In genomic region chr6:89353702-89354392, GRCh38 we compare ENCODE assay signal across 8 cellular contexts. TPM values are rescaled to one million over a fixed set of nuclear protein-coding genes. Genes with fewer than 3 reads are reported as not detected.
DNase-seq lines count a peak whose midpoint lies in the region; ATAC-seq and TF ChIP-seq lines count a peak whose summit lies in the region.

No MANE protein-coding gene starts in this region.

- H3K27me3 Mint-ChIP-seq in naive B cell, result no peaks in the 10 kb centered on the region

- CTCF ChIA-PET in HCT116 (lab: Charles Lee), result interaction anchor here (1.4 to 2.3 kb wide), 2 partner anchors 18 to 371 kb away, joined by 4 to 9 read pairs; no protein-coding TSS in a partner anchor

- peaks cover 49 to 75% (median 71%) of the 10 kb centered on the region in 3 donors for H3K4me1 Mint-ChIP-seq in naive B cell

- no peaks in the 10 kb centered on the region; the same call in 1 of the 2 replicates for H3K36me3 ChIP-seq in DND-41 (ENCODE audit: insufficient read depth, low read length)
- H3K36me3 ChIP-seq in HCT116 (ENCODE audit: control insufficient read depth in 1 of 2, insufficient read depth in 2 of 2, low read length in 2 of 2), result no peaks in the 10 kb centered on the region
- H3K36me3 ChIP-seq in OCI-LY1 (ENCODE audit: insufficient read depth, low read length), result peaks cover 24% of the 10 kb centered on the region
- no peaks in the 10 kb centered on the region for H3K36me3 ChIP-seq in stomach

- H3K9me2 ChIP-seq in HCT116 (ENCODE audit: insufficient read depth) (no peaks in the 10 kb centered on the region), OCI-LY1 (ENCODE audit: low read depth, low read length) (no peaks in the 10 kb centered on the region)

- H3K27ac Mint-ChIP-seq in naive B cell, result peak overlapping the region; percentile 92 to 97 (median 96)

- H3K4me1 ChIP-seq in DND-41 (ENCODE audit: insufficient read depth, low read length) (peaks cover 84% of the 10 kb centered on the region), HCT116 (ENCODE audit: control insufficient read depth in 1 of 2, insufficient read depth in 2 of 2, low read length in 2 of 2) (peaks cover 14 to 19% of the 10 kb centered on the region in 2 experiments), OCI-LY1 (ENCODE audit: insufficient read depth, low read length, severe bottlenecking) (peaks cover 77% of the 10 kb centered on the region), stomach (peaks cover 3 to 43% (median 32%) of the 10 kb centered on the region in 4 donors)

- H3K36me3 Mint-ChIP-seq in naive B cell, result peaks cover 0 to 8% of the 10 kb centered on the region in 2 donors

- TF ChIP-seq CTCF in DND-41 (IDR thresholded peaks at IDR 0.05; ENCODE audit: borderline replicate concordance, extremely low read depth, low read length, poor library complexity, severe bottlenecking) (no peak), HCT116 (IDR thresholded peaks at IDR 0.05 in 2 of 3, conservative IDR thresholded peaks at IDR 0.05 in 1 of 3; ENCODE audit: borderline replicate concordance in 1 of 3, insufficient read depth in 1 of 3, low read depth in 2 of 3, low read length in 2 of 3) (no peak), OCI-LY1 (IDR thresholded peaks at IDR 0.05; ENCODE audit: low read length) (no peak), stomach (IDR thresholded peaks at IDR 0.05) (no peak)

- H3K9me3 ChIP-seq in DND-41 (ENCODE audit: insufficient read depth, low read length, severe bottlenecking), result no peaks in the 10 kb centered on the region
- no peaks in the 10 kb centered on the region for H3K9me3 ChIP-seq in HCT116 (ENCODE audit: control insufficient read depth in 1 of 2, insufficient read depth in 1 of 2, low read depth in 1 of 2, low read length in 2 of 2)
- no peaks in the 10 kb centered on the region for H3K9me3 ChIP-seq in OCI-LY1 (ENCODE audit: low read length)
- no peaks in the 10 kb centered on the region for H3K9me3 ChIP-seq in stomach

- no peak overlapping the region; the same call in 1 of the 2 replicates for H2AFZ ChIP-seq in DND-41 (ENCODE audit: low read depth, low read length)
- no peak overlapping the region for H2AFZ ChIP-seq in HCT116 (ENCODE audit: low read depth, low read length, poor library complexity, severe bottlenecking)
- H2AFZ ChIP-seq in OCI-LY1 (ENCODE audit: low read length), result no peak overlapping the region

- WGBS in stomach, 5 donors, result 78 to 90% (median 86%) methylated on average over 2 of the region's 2 CpGs

- H3K4me3 ChIP-seq in DND-41 (ENCODE audit: low read depth in 1 of 2, low read length in 2 of 2) (peak overlapping the region; percentile 33 to 72; a peak in 3 of 4 replicates), HCT116 (replicated peaks in 1 of 2; ENCODE audit: low read depth in 1 of 2, low read length in 2 of 2) (peak overlapping the region in 1 of 2 experiments; percentile 71; a peak in 1 of 4 replicates), OCI-LY1 (ENCODE audit: low read depth, low read length, poor library complexity, severe bottlenecking) (peak overlapping the region; percentile 79), stomach (peak overlapping the region in 1 of 4 donors; percentile 64)

- ATAC-seq in DND-41 (ENCODE audit: insufficient read depth, low read depth), result no peak
- no peak for ATAC-seq in HCT116
- no peak for ATAC-seq in naive B cell (ENCODE audit: low read depth in 2 of 2)
- ATAC-seq in GM18519 (IDR thresholded peaks at IDR 0.05; ENCODE audit: low FRiP score, unreplicated experiment), result no peak
- ATAC-seq in HG03520 (IDR thresholded peaks at IDR 0.05; ENCODE audit: unreplicated experiment), result no peak

- TF ChIP-seq POLR2A in HCT116 (IDR thresholded peaks at IDR 0.05; ENCODE audit: borderline replicate concordance, extremely low read depth, insufficient read depth, insufficient read length) (no peak), stomach (IDR thresholded peaks at IDR 0.05) (no peak)

- RAD21 ChIA-PET in HCT116 (lab: Charles Lee; ENCODE audit: low non-redundant PET in 1 of 2, low total read pairs in 2 of 2, uncharacterized antibody in 2 of 2, unreplicated experiment in 2 of 2), result no interaction called here

- H3K4me2 ChIP-seq in DND-41 (ENCODE audit: insufficient read depth, low read length), result peak overlapping the region; percentile 58
- peak overlapping the region; percentile 73; the same call in 1 of the 2 replicates for H3K4me2 ChIP-seq in HCT116 (ENCODE audit: low read length)
- peak overlapping the region; percentile 77 for H3K4me2 ChIP-seq in OCI-LY1 (ENCODE audit: low read length)

- intact Hi-C loops in HCT116 (cut with micrococcal nuclease), result loop anchor here (5.0 kb wide), 1 partner anchor 57 kb away; no protein-coding TSS in a partner anchor
- intact Hi-C loops in stomach (cut with DNase I; ENCODE audit: low total_unique reads), result no loop called here

- H3K9me3 Mint-ChIP-seq in naive B cell, result no peaks in the 10 kb centered on the region

- POLR2A ChIA-PET in HCT116 (lab: Charles Lee), result interaction anchor here (1.0 to 1.1 kb wide), 2 partner anchors 14 to 56 kb away, joined by 3 read pairs; no protein-coding TSS in a partner anchor

- TF ChIP-seq RAD21 in HCT116 (IDR thresholded peaks at IDR 0.05; ENCODE audit: low read depth), result no peak

- H3K9ac ChIP-seq in DND-41 (ENCODE audit: low read depth, low read length) (peak overlapping the region; percentile 99), HCT116 (ENCODE audit: low read length) (no peak overlapping the region), OCI-LY1 (ENCODE audit: low read length) (peak overlapping the region; percentile 93)

- no peak for TF ChIP-seq EP300 in stomach (IDR thresholded peaks at IDR 0.05)

- peak overlapping the region; percentile 96 for H3K27ac ChIP-seq in DND-41 (ENCODE audit: low read length)
- no peak overlapping the region for H3K27ac ChIP-seq in HCT116 (ENCODE audit: low read depth, low read length)
- H3K27ac ChIP-seq in OCI-LY1 (ENCODE audit: low read depth, low read length, poor library complexity, severe bottlenecking), result peak overlapping the region; percentile 100
- H3K27ac ChIP-seq in stomach, result peak overlapping the region in 2 of 5 donors; percentile 99

- H3K4me3 Mint-ChIP-seq in naive B cell, result peak overlapping the region; percentile 85 to 98 (median 92)

- H3K27me3 ChIP-seq in DND-41 (ENCODE audit: insufficient read depth, low read length, poor library complexity) (no peaks in the 10 kb centered on the region), HCT116 (ENCODE audit: insufficient read depth, low read length) (no peaks in the 10 kb centered on the region), OCI-LY1 (ENCODE audit: insufficient read depth, low read length) (no peaks in the 10 kb centered on the region), stomach (no peaks in the 10 kb centered on the region)

- peaks cover 13% of the 10 kb centered on the region; the same call in 1 of the 2 replicates for H3F3A ChIP-seq in OCI-LY1 (ENCODE audit: insufficient read depth, low read length)

- H4K20me1 ChIP-seq in DND-41 (ENCODE audit: insufficient read depth, low read length), result peaks cover 15% of the 10 kb centered on the region
- H4K20me1 ChIP-seq in HCT116 (ENCODE audit: insufficient read depth), result no peaks in the 10 kb centered on the region
- H4K20me1 ChIP-seq in OCI-LY1 (ENCODE audit: insufficient read depth, low read length), result no peaks in the 10 kb centered on the region

- DNase-seq in DND-41, result no peak
- no peak for DNase-seq in HCT116 (ENCODE audit: low read depth, low spot score)
- DNase-seq in naive B cell, result no peak
- DNase-seq in stomach, result no peak
- no peak for DNase-seq in UCSD-AML1 (lab: John Stamatoyannopoulos, UW; ENCODE audit: unreplicated experiment)

- H3K79me2 ChIP-seq in DND-41 (ENCODE audit: insufficient read depth, low read length), result peaks cover 55% of the 10 kb centered on the region
- H3K79me2 ChIP-seq in HCT116 (ENCODE audit: insufficient read depth, low read length), result peaks cover 34% of the 10 kb centered on the region
- peaks cover 45% of the 10 kb centered on the region for H3K79me2 ChIP-seq in OCI-LY1 (ENCODE audit: insufficient read depth, low read length)

- no TSS peak for BruUV-seq in HCT116 (replicated peaks; lab: Mats Ljungman, UMichigan)

TF ChIP-seq in HCT116, 20 proteins besides CTCF, POLR2A, EP300 and RAD21 (continues in another document):
- TF ChIP-seq CEBPB (IDR thresholded peaks at IDR 0.05; ENCODE audit: low read depth) (no peak), ZBTB33 (IDR thresholded peaks at IDR 0.05; ENCODE audit: extremely low read depth, insufficient replicate concordance, low read length) (no peak), EZH2phosphoT487 (IDR thresholded peaks at IDR 0.05; ENCODE audit: borderline replicate concordance) (no peak), EZH2 (IDR thresholded peaks at IDR 0.05) (no peak), POLR2AphosphoS5 (IDR thresholded peaks at IDR 0.05; ENCODE audit: low read depth, low read length) (no peak), ELF1 (IDR thresholded peaks at IDR 0.05; ENCODE audit: borderline replicate concordance, low read depth) (no peak), YY1 (IDR thresholded peaks at IDR 0.05; ENCODE audit: extremely low read depth, insufficient replicate concordance, low read depth, low read length) (no peak)

RNA-seq across cellular contexts. Expression of gene UBE2J1, which starts 1.3 kb away (rescaled TPM):
- 23.3 TPM for total RNA-seq in HCT116 (2021; ENCODE audit: unreplicated experiment)
- 13.4 and 13.9 TPM in 2 replicates for polyA plus RNA-seq in HCT116 (2012)
- 100 to 1,000 TPM in 4 of 6 donors, 10 to 100 TPM in 2; 84.4 to 147 (median 112) TPM for polyA plus RNA-seq in naive B cell (ENCODE audit: low read depth in 6 of 6)
- total RNA-seq in stomach, result 10 to 100 TPM in 4 of 5 donors, 1 to 10 TPM in 1; 5.2 to 58.6 (median 12.5) TPM
- 10 to 100 TPM; 17.7 to 48.7 (median 30.3) TPM for polyA plus RNA-seq in stomach

RNA-seq across cellular contexts. Expression of gene GABRR2, which starts 38.7 kb away (rescaled TPM):
- total RNA-seq in HCT116 (2021; ENCODE audit: unreplicated experiment), result 0.57 TPM
- polyA plus RNA-seq in HCT116 (2012), result 0.24 and 0.38 TPM in 2 replicates
- under 1 TPM in 1 of 6 donors, not detected in 5; 0.49 TPM for polyA plus RNA-seq in naive B cell (ENCODE audit: low read depth in 6 of 6)
- 1 to 10 TPM in 1 of 5 donors, under 1 TPM in 1, not detected in 3; 0.73 to 7.6 TPM for total RNA-seq in stomach
- polyA plus RNA-seq in stomach, result under 1 TPM in 1 of 3 donors, not detected in 2; 0.15 TPM

RNA-seq across cellular contexts. Expression of gene RRAGD, which starts 58.2 kb away (rescaled TPM):
- total RNA-seq in HCT116 (2021; ENCODE audit: unreplicated experiment) (15.9 TPM), stomach (10 to 100 TPM in 1 of 5 donors, 1 to 10 TPM in 4; 1.7 to 45.1 (median 4.0) TPM)
- polyA plus RNA-seq in HCT116 (2012), result 7.7 and 7.8 TPM in 2 replicates
- polyA plus RNA-seq in naive B cell (ENCODE audit: low read depth in 6 of 6) (under 1 TPM; 0.21 to 0.68 (median 0.55) TPM), stomach (1 to 10 TPM; 4.1 to 4.8 (median 4.7) TPM)
